ENCODE assay signal across 8 cellular contexts in genomic region chr15:90482124-90483011, GRCh38. TPM values are rescaled to one million over a fixed set of nuclear protein-coding genes. Genes with fewer than 3 reads are reported as not detected.
A peak's percentile ranks its signal among the peaks of the same experiment; 100 is the strongest.
DNase-seq lines count a peak whose midpoint lies in the region; ATAC-seq and TF ChIP-seq lines count a peak whose summit lies in the region.

No MANE protein-coding gene starts in this region.

- H3K4me3 ChIP-seq in MM.1S (ENCODE audit: low read length), result no peak overlapping the region

- peak; percentile 66 for TF ChIP-seq CTCF in MM.1S (IDR thresholded peaks at IDR 0.05; ENCODE audit: low read length)

- no peak overlapping the region for H2AFZ ChIP-seq in MM.1S (ENCODE audit: low read length)

- H3K9ac ChIP-seq in MM.1S (ENCODE audit: low read length), result no peak overlapping the region

- H3F3A ChIP-seq in MM.1S (ENCODE audit: insufficient read depth, low read length), result no peaks in the 10 kb centered on the region

- H3K36me3 ChIP-seq in MM.1S (replicated peaks; ENCODE audit: insufficient read depth, low read length), result peaks cover 20% of the 10 kb centered on the region; the same call in 1 of the 2 replicates

- no peaks in the 10 kb centered on the region for H3K9me2 ChIP-seq in MM.1S (replicated peaks; ENCODE audit: insufficient read depth, low read length)

- H3K4me2 ChIP-seq in MM.1S (ENCODE audit: low read depth, low read length), result no peak overlapping the region

- no peaks in the 10 kb centered on the region for H3K4me1 ChIP-seq in MM.1S (ENCODE audit: low read length)

- H4K20me1 ChIP-seq in MM.1S (ENCODE audit: insufficient read depth, low read length), result no peaks in the 10 kb centered on the region

- DNase-seq in GF-D8 (lab: John Stamatoyannopoulos, UW), result peak; percentile 2
- peak; percentile 50 for DNase-seq in MM.1S
- peak; percentile 19 for DNase-seq in UCSD-AML1 (lab: John Stamatoyannopoulos, UW; ENCODE audit: unreplicated experiment)
- DNase-seq in left colon, result peak in 1 of 2 donors; percentile 45
- DNase-seq in stimulated activated CD8-positive, alpha-beta memory T cell treated with anti-CD3 and anti-CD28 coated beads, Interleukin-12 subunit alpha, Interleukin-12 subunit beta, amount 100 ng/mL, for 1 hour (ENCODE audit: low read depth), result peak; percentile 19
- DNase-seq in 8988T, result no peak

- no peaks in the 10 kb centered on the region for H3K9me3 ChIP-seq in MM.1S (replicated peaks; ENCODE audit: insufficient read depth, low read length)

- intact Hi-C loops in left colon (cut with DNase I, micrococcal nuclease), result loop anchor here in 1 of 2 donors (2.0 kb wide), 1 partner anchor 166 kb away; no protein-coding TSS in a partner anchor

- no peaks in the 10 kb centered on the region for H3K79me2 ChIP-seq in MM.1S (ENCODE audit: low read length)

- H3K27ac ChIP-seq in MM.1S (ENCODE audit: low read length), result no peak overlapping the region
- H3K27ac ChIP-seq in cingulate gyrus (ENCODE audit: low read depth, low read length), result peak overlapping the region; percentile 86

- H3K27me3 ChIP-seq in MM.1S (replicated peaks; ENCODE audit: insufficient read depth, low read length), result no peaks in the 10 kb centered on the region

- peak; percentile 67 for ATAC-seq in left colon
- no peak for ATAC-seq in HG03460 (IDR thresholded peaks at IDR 0.05; ENCODE audit: unreplicated experiment)

RNA-seq across cellular contexts. Expression of gene CRTC3, which starts 47.4 kb away (rescaled TPM):
- 10 to 100 TPM; 23.0 to 23.1 TPM for total RNA-seq in left colon
